In the genomic region with DNA sequence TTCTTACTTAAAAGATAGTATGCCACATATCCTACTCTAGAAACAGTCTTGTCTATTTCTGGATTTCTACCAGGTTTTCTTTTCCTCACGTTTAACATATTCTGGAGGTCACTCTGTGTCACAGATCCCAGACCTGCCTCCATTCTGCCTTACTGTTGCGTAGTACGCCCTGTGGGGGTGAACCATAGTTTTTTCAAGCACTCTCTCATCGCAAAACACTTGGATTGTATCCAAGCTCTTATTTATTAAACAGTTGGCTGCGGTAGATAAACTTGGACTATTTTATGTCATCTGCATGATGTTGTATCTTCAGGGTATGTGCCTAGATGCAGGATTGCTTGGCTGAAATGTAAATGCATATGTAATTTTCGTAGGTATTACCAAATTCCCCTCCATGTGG, we compare ENCODE assay signal across 14 cellular contexts.
"Had no signal": no experiment of that assay in that cellular context is flagged by ENCODE, and none has a peak within 500 bp of the region (broad histone marks: within the 10 kb centered on the region; RNA-seq: fewer than 3 reads in every experiment).

No MANE protein-coding gene starts in this region.

- H3K27ac Mint-ChIP-seq: activated naive CD4-positive, alpha-beta T cell treated with anti-CD3 and anti-CD28 coated beads for 36 hours; activated T-helper 17 cell treated with anti-CD3 and anti-CD28 coated beads, Interleukin-2, amount 50 U/mL, for 72 hours had no signal

- H3K27me3 ChIP-seq: esophagus squamous epithelium, foreskin keratinocyte, heart right ventricle, pancreas, stomach had no signal

- H3K9me3 Mint-ChIP-seq: activated naive CD4-positive, alpha-beta T cell treated with anti-CD3 and anti-CD28 coated beads for 36 hours; activated T-helper 17 cell treated with anti-CD3 and anti-CD28 coated beads, Interleukin-2, amount 50 U/mL, for 72 hours had no signal

- DNase-seq: activated CD4-positive, alpha-beta T cell treated with anti-CD3 and anti-CD28 coated beads, Interleukin-2, amount 50 U/mL, for 1 hour; activated naive CD4-positive, alpha-beta T cell treated with anti-CD3 and anti-CD28 coated beads for 36 hours; activated T-cell treated with anti-CD3 and anti-CD28 coated beads for 4 hours; esophagus squamous epithelium; foreskin keratinocyte; heart right ventricle; islet precursor cell; pancreas; retina; stimulated activated CD4-positive, alpha-beta T cell treated with anti-CD3 and anti-CD28 coated beads, Interleukin-4, amount 100 ng/mL, for 1 hour; stimulated activated CD8-positive, alpha-beta memory T cell treated with anti-CD3 and anti-CD28 coated beads, Interleukin-4, amount 100 ng/mL, for 48 hours; stomach had no signal

- H3K9me3 ChIP-seq: esophagus squamous epithelium, heart right ventricle, pancreas, stomach had no signal

- H3K4me1 ChIP-seq: foreskin keratinocyte, pancreas had no signal

- H3K4me3 Mint-ChIP-seq: activated naive CD4-positive, alpha-beta T cell treated with anti-CD3 and anti-CD28 coated beads for 36 hours; activated T-helper 17 cell treated with anti-CD3 and anti-CD28 coated beads, Interleukin-2, amount 50 U/mL, for 72 hours; neural crest cell had no signal

- H3K4me1 Mint-ChIP-seq: activated T-helper 17 cell treated with anti-CD3 and anti-CD28 coated beads, Interleukin-2, amount 50 U/mL, for 72 hours had no signal

- H3K4me3 ChIP-seq: esophagus squamous epithelium, heart right ventricle, pancreas, stomach had no signal

- H3K36me3 ChIP-seq: pancreas, stomach had no signal

- H3K27ac ChIP-seq: esophagus squamous epithelium, foreskin keratinocyte, pancreas, stomach had no signal
